In the genomic region with DNA sequence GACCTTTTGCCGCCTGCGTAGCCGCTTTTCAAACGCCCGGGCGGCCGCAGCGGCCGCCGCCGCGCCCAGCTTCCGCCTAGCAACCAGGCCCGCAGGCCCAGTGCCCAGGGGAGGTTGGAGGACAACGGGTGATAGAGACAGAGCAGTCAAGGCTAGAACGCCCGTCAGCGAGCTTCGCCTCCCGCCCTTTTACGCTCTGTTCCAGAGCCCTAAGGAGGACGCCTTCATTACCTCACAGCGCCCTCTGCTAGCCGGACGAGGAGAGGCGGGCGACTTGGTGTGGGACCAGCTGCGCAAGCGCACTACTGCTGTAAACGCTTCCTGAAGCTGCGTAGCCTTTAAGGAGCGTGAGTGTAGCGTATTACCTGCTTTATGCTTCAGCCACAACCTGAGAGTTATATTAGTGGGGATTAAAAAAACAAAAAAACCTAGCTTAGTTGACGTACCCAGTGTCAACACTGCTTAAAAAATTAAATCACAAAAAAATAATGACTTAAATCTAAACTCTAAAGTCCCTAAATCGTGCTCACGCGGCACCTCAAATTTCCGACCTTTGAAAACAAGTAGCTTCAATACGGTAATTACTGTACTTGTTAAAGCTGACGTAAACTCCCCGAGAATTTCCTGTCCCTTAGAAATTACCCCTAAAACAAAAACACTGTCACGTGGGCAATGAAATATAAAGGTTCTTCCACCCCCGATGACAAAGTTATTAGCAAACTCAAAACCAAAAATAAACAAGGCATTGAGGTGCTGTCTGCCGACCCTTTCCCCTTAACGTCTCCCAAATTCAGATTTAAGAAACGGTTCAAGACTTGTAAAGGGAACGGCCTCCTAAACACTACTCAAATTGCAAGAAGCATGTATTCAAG, we compare ENCODE assay signal across 1 cellular context.
TF ChIP-seq lines count a peak whose summit lies in the region.

A gene (minus strand): TSS at position 126 of the 872 bp plus-strand sequence. CDS start 405 bp downstream, outside the sequence.

TF ChIP-seq in HepG2, 621 proteins besides CTCF, POLR2A, EP300 and RAD21 (continued from another document and continues in another):
- TF ChIP-seq, protein P1, sequence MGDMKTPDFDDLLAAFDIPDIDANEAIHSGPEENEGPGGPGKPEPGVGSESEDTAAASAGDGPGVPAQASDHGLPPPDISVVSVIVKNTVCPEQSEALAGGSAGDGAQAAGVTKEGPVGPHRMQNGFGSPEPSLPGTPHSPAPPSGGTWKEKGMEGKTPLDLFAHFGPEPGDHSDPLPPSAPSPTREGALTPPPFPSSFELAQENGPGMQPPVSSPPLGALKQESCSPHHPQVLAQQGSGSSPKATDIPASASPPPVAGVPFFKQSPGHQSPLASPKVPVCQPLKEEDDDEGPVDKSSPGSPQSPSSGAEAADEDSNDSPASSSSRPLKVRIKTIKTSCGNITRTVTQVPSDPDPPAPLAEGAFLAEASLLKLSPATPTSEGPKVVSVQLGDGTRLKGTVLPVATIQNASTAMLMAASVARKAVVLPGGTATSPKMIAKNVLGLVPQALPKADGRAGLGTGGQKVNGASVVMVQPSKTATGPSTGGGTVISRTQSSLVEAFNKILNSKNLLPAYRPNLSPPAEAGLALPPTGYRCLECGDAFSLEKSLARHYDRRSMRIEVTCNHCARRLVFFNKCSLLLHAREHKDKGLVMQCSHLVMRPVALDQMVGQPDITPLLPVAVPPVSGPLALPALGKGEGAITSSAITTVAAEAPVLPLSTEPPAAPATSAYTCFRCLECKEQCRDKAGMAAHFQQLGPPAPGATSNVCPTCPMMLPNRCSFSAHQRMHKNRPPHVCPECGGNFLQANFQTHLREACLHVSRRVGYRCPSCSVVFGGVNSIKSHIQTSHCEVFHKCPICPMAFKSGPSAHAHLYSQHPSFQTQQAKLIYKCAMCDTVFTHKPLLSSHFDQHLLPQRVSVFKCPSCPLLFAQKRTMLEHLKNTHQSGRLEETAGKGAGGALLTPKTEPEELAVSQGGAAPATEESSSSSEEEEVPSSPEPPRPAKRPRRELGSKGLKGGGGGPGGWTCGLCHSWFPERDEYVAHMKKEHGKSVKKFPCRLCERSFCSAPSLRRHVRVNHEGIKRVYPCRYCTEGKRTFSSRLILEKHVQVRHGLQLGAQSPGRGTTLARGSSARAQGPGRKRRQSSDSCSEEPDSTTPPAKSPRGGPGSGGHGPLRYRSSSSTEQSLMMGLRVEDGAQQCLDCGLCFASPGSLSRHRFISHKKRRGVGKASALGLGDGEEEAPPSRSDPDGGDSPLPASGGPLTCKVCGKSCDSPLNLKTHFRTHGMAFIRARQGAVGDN (CRISPR knock-in tag; IDR thresholded peaks at IDR 0.05) = peak; percentile 87
- no peak for TF ChIP-seq ZNF598 (CRISPR knock-in tag; IDR thresholded peaks at IDR 0.05; ENCODE audit: borderline replicate concordance)
- TF ChIP-seq ZNF17 (CRISPR knock-in tag; IDR thresholded peaks at IDR 0.05) = no peak
- TF ChIP-seq ELF3 (CRISPR knock-in tag; IDR thresholded peaks at IDR 0.05) = peak; percentile 93
- TF ChIP-seq ZMYM3 (CRISPR knock-in tag; IDR thresholded peaks at IDR 0.05) = no peak
- no peak for TF ChIP-seq AGO2 (optimal IDR thresholded peaks at IDR 0.05; ENCODE audit: low read depth, low read length)
- TF ChIP-seq ATF7-NPFF (CRISPR knock-in tag; IDR thresholded peaks at IDR 0.05; ENCODE audit: low read depth) = peak; percentile 58
- TF ChIP-seq CBX1 (IDR thresholded peaks at IDR 0.05; ENCODE audit: low read depth) = no peak
- TF ChIP-seq, protein P2, sequence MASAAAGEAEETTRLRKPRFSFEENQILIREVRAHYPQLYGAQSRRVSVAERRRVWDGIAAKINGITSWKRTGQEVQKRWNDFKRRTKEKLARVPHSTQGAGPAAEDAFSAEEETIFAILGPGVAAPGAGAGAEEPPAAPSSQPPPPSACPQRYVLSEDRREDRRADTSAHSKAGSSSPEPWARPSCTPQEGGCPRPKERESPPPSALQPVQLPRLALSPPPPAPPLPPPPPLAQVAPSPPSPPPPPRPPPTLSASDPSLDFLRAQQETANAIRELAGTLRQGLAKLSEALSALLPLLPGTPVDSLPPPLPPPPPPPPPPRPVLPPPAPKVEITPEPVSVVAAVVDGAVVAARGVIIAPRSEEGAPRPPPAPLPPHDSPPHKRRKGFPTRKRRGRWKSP (CRISPR knock-in tag; IDR thresholded peaks at IDR 0.05) = peak; percentile 42
- no peak for TF ChIP-seq CBX2 (IDR thresholded peaks at IDR 0.05; ENCODE audit: low read depth, low read length)
- TF ChIP-seq CBX2 (CRISPR knock-in tag; IDR thresholded peaks at IDR 0.05; ENCODE audit: low read depth) = no peak
- TF ChIP-seq RFX5 (IDR thresholded peaks at IDR 0.05; ENCODE audit: low read depth, low read length) = peak; percentile 99
- TF ChIP-seq, protein P3, sequence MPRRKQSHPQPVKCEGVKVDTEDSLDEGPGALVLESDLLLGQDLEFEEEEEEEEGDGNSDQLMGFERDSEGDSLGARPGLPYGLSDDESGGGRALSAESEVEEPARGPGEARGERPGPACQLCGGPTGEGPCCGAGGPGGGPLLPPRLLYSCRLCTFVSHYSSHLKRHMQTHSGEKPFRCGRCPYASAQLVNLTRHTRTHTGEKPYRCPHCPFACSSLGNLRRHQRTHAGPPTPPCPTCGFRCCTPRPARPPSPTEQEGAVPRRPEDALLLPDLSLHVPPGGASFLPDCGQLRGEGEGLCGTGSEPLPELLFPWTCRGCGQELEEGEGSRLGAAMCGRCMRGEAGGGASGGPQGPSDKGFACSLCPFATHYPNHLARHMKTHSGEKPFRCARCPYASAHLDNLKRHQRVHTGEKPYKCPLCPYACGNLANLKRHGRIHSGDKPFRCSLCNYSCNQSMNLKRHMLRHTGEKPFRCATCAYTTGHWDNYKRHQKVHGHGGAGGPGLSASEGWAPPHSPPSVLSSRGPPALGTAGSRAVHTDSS (CRISPR knock-in tag; conservative IDR thresholded peaks at IDR 0.05) = no peak
- TF ChIP-seq ZNF329 (CRISPR knock-in tag; IDR thresholded peaks at IDR 0.05; ENCODE audit: low read depth) = peak; percentile 67; the same call in 1 of the 2 replicates
- no peak for TF ChIP-seq ZNF263 (CRISPR knock-in tag; IDR thresholded peaks at IDR 0.05)
- TF ChIP-seq HMG20B (CRISPR knock-in tag; conservative IDR thresholded peaks at IDR 0.05) = no peak
- TF ChIP-seq AGO1 (IDR thresholded peaks at IDR 0.05; ENCODE audit: low read depth, low read length, poor library complexity, severe bottlenecking) = no peak
- no peak for TF ChIP-seq MAFK (conservative IDR thresholded peaks at IDR 0.05 in 1 of 2, IDR thresholded peaks at IDR 0.05 in 1 of 2; ENCODE audit: low read length in 2 of 2)
- TF ChIP-seq, protein P4, sequence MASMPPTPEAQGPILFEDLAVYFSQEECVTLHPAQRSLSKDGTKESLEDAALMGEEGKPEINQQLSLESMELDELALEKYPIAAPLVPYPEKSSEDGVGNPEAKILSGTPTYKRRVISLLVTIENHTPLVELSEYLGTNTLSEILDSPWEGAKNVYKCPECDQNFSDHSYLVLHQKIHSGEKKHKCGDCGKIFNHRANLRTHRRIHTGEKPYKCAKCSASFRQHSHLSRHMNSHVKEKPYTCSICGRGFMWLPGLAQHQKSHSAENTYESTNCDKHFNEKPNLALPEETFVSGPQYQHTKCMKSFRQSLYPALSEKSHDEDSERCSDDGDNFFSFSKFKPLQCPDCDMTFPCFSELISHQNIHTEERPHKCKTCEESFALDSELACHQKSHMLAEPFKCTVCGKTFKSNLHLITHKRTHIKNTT (CRISPR knock-in tag; IDR thresholded peaks at IDR 0.05) = no peak
- TF ChIP-seq NPAS2 (CRISPR knock-in tag; IDR thresholded peaks at IDR 0.05; ENCODE audit: borderline replicate concordance) = no peak
- TF ChIP-seq PLRG1 (conservative IDR thresholded peaks at IDR 0.05) = no peak
- TF ChIP-seq BHLHE40 (IDR thresholded peaks at IDR 0.05; ENCODE audit: low read length) = peak; percentile 47; the same call in 1 of the 2 replicates
- no peak for TF ChIP-seq ZBTB7A (CRISPR knock-in tag; IDR thresholded peaks at IDR 0.05)
- TF ChIP-seq ZSCAN20 (CRISPR knock-in tag; IDR thresholded peaks at IDR 0.05; ENCODE audit: borderline replicate concordance) = no peak
- TF ChIP-seq, protein P5, sequence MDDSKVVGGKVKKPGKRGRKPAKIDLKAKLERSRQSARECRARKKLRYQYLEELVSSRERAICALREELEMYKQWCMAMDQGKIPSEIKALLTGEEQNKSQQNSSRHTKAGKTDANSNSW (CRISPR knock-in tag; IDR thresholded peaks at IDR 0.05; ENCODE audit: borderline replicate concordance) = no peak; the same call in 1 of the 2 replicates
- no peak for TF ChIP-seq MED8 (CRISPR knock-in tag; IDR thresholded peaks at IDR 0.05; ENCODE audit: insufficient replicate concordance)
- TF ChIP-seq ZNF652 (CRISPR knock-in tag; IDR thresholded peaks at IDR 0.05; ENCODE audit: borderline replicate concordance, low read depth) = no peak
- TF ChIP-seq, protein P6, sequence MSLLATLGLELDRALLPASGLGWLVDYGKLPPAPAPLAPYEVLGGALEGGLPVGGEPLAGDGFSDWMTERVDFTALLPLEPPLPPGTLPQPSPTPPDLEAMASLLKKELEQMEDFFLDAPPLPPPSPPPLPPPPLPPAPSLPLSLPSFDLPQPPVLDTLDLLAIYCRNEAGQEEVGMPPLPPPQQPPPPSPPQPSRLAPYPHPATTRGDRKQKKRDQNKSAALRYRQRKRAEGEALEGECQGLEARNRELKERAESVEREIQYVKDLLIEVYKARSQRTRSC (CRISPR knock-in tag; IDR thresholded peaks at IDR 0.05; ENCODE audit: low read depth) = no peak
- no peak for TF ChIP-seq CENPT (CRISPR knock-in tag; IDR thresholded peaks at IDR 0.05; ENCODE audit: low read depth)
- TF ChIP-seq, protein P7, sequence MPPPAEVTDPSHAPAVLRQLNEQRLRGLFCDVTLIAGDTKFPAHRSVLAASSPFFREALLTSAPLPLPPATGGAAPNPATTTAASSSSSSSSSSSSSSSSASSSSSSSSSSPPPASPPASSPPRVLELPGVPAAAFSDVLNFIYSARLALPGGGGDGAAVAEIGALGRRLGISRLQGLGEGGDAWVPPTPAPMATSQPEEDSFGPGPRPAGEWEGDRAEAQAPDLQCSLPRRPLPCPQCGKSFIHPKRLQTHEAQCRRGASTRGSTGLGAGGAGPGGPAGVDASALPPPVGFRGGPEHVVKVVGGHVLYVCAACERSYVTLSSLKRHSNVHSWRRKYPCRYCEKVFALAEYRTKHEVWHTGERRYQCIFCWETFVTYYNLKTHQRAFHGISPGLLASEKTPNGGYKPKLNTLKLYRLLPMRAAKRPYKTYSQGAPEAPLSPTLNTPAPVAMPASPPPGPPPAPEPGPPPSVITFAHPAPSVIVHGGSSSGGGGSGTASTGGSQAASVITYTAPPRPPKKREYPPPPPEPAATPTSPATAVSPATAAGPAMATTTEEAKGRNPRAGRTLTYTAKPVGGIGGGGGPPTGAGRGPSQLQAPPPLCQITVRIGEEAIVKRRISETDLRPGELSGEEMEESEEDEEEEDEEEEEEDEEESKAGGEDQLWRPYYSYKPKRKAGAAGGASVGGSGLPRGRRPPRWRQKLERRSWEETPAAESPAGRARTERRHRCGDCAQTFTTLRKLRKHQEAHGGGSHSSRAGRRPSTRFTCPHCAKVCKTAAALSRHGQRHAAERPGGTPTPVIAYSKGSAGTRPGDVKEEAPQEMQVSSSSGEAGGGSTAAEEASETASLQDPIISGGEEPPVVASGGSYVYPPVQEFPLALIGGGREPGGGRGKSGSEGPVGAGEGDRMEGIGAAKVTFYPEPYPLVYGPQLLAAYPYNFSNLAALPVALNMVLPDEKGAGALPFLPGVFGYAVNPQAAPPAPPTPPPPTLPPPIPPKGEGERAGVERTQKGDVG (CRISPR knock-in tag; IDR thresholded peaks at IDR 0.05; ENCODE audit: borderline replicate concordance) = peak; percentile 71; the same call in 1 of the 2 replicates
- no peak; the same call in 1 of the 2 replicates for TF ChIP-seq NRL (CRISPR knock-in tag; IDR thresholded peaks at IDR 0.05; ENCODE audit: borderline replicate concordance)
- peak; percentile 27; the same call in 1 of the 2 replicates for TF ChIP-seq ZSCAN9 (CRISPR knock-in tag; IDR thresholded peaks at IDR 0.05; ENCODE audit: borderline replicate concordance)
- no peak for TF ChIP-seq ZNF260 (CRISPR knock-in tag; IDR thresholded peaks at IDR 0.05; ENCODE audit: borderline replicate concordance, low read depth)
- TF ChIP-seq ZNF776 (CRISPR knock-in tag; IDR thresholded peaks at IDR 0.05) = no peak
- no peak for TF ChIP-seq STAT5B (CRISPR knock-in tag; IDR thresholded peaks at IDR 0.05)
- no peak for TF ChIP-seq SP4 (CRISPR knock-in tag; IDR thresholded peaks at IDR 0.05)
- TF ChIP-seq, protein P8, sequence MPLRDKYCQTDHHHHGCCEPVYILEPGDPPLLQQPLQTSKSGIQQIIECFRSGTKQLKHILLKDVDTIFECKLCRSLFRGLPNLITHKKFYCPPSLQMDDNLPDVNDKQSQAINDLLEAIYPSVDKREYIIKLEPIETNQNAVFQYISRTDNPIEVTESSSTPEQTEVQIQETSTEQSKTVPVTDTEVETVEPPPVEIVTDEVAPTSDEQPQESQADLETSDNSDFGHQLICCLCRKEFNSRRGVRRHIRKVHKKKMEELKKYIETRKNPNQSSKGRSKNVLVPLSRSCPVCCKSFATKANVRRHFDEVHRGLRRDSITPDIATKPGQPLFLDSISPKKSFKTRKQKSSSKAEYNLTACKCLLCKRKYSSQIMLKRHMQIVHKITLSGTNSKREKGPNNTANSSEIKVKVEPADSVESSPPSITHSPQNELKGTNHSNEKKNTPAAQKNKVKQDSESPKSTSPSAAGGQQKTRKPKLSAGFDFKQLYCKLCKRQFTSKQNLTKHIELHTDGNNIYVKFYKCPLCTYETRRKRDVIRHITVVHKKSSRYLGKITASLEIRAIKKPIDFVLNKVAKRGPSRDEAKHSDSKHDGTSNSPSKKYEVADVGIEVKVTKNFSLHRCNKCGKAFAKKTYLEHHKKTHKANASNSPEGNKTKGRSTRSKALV (CRISPR knock-in tag; IDR thresholded peaks at IDR 0.05) = peak; percentile 23
- TF ChIP-seq, protein P9, sequence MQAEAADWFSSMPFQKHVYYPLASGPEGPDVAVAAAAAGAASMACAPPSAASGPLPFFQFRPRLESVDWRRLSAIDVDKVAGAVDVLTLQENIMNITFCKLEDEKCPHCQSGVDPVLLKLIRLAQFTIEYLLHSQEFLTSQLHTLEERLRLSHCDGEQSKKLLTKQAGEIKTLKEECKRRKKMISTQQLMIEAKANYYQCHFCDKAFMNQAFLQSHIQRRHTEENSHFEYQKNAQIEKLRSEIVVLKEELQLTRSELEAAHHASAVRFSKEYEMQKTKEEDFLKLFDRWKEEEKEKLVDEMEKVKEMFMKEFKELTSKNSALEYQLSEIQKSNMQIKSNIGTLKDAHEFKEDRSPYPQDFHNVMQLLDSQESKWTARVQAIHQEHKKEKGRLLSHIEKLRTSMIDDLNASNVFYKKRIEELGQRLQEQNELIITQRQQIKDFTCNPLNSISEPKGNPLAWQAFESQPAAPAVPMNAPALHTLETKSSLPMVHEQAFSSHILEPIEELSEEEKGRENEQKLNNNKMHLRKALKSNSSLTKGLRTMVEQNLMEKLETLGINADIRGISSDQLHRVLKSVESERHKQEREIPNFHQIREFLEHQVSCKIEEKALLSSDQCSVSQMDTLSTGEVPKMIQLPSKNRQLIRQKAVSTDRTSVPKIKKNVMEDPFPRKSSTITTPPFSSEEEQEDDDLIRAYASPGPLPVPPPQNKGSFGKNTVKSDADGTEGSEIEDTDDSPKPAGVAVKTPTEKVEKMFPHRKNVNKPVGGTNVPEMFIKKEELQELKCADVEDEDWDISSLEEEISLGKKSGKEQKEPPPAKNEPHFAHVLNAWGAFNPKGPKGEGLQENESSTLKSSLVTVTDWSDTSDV (CRISPR knock-in tag; IDR thresholded peaks at IDR 0.05) = no peak
